Comparison of ENCODE assay signal across 8 cellular contexts in genomic region chr2:136765256-136765735, GRCh38. TPM values are rescaled to one million over a fixed set of nuclear protein-coding genes. Genes with fewer than 3 reads are reported as not detected.
DNase-seq lines count a peak whose midpoint lies in the region; ATAC-seq, FAIRE-seq and TF ChIP-seq lines count a peak whose summit lies in the region.

Gene THSD7B, plus strand, starts transcription at chr2:136765545. Its CDS starts 116,634 bp downstream, at chr2:136882179.

- POLR2A ChIA-PET in Caco-2 (lab: Charles Lee) (no interaction called here), OCI-LY7 (lab: Charles Lee) (no interaction called here)

- H3K36me3 Mint-ChIP-seq in Caco-2 (ENCODE audit: insufficient read depth, unreplicated experiment) = no peaks in the 10 kb centered on the region

- no peak within 1 kb of the TSS for H3K27ac Mint-ChIP-seq in Caco-2 (ENCODE audit: unreplicated experiment)

- H3K36me3 ChIP-seq in gastrocnemius medialis (no peaks in the 10 kb centered on the region), Caco-2 (ENCODE audit: control insufficient read depth, insufficient read depth, low read length) (no peaks in the 10 kb centered on the region), OCI-LY7 (ENCODE audit: insufficient read depth, low read length) (no peaks in the 10 kb centered on the region)

- in situ Hi-C loops in gastrocnemius medialis (cut with MboI; ENCODE audit: low sequenced_read_pairs in 4 of 4) = no loop called here

- H3K27me3 ChIP-seq in gastrocnemius medialis = peaks cover 15 to 36% (median 24%) of the 10 kb centered on the region in 3 donors
- no peaks in the 10 kb centered on the region for H3K27me3 ChIP-seq in Caco-2 (replicated peaks; ENCODE audit: control insufficient read depth, insufficient read depth, low read length)

- intact Hi-C loops in gastrocnemius medialis (cut with DNase I; ENCODE audit: low total_unique reads) (no loop called here), Caco-2 (cut with micrococcal nuclease; ENCODE audit: unreplicated experiment) (no loop called here), OCI-LY7 (cut with micrococcal nuclease; ENCODE audit: unreplicated experiment) (no loop called here)

- TF ChIP-seq POLR2A in GM12892 (IDR thresholded peaks at IDR 0.05; ENCODE audit: low read depth, low read length) (no peak), gastrocnemius medialis (IDR thresholded peaks at IDR 0.05) (no peak)

- H3K9me3 Mint-ChIP-seq in Caco-2 (ENCODE audit: unreplicated experiment) = peaks cover 19% of the 10 kb centered on the region

- no peak for FAIRE-seq in GM12892 (lab: Jason Lieb, UNC)

- H3K9me3 ChIP-seq in gastrocnemius medialis = no peaks in the 10 kb centered on the region
- no peaks in the 10 kb centered on the region; the same call in 1 of the 2 replicates for H3K9me3 ChIP-seq in Caco-2
- H3K9me3 ChIP-seq in OCI-LY7 (ENCODE audit: low read length) = no peaks in the 10 kb centered on the region

- H3K27ac ChIP-seq in gastrocnemius medialis (no peak within 1 kb of the TSS), OCI-LY7 (ENCODE audit: low read depth, low read length, poor library complexity, severe bottlenecking) (no peak within 1 kb of the TSS)

- CTCF ChIA-PET in Caco-2 (lab: Charles Lee) = no interaction called here
- CTCF ChIA-PET in OCI-LY7 (lab: Charles Lee; ENCODE audit: unreplicated experiment) = no interaction called here

- H2AFZ ChIP-seq in OCI-LY7 (ENCODE audit: low read length) = no peak within 1 kb of the TSS

- DNase-seq in GM12892 (ENCODE audit: insufficient read length) = peak; percentile 11
- DNase-seq in SK-N-DZ (ENCODE audit: low spot score) = peak; percentile 44
- peak; percentile 5 for DNase-seq in hepatic stellate cell (ENCODE audit: low spot score)
- DNase-seq in gastrocnemius medialis = no peak
- no peak for DNase-seq in Caco-2
- DNase-seq in OCI-LY7 (ENCODE audit: low spot score) = no peak

- H3K4me3 Mint-ChIP-seq in Caco-2 (ENCODE audit: unreplicated experiment) = no peak within 1 kb of the TSS

- ATAC-seq in gastrocnemius medialis (no peak), GM18907 (IDR thresholded peaks at IDR 0.05; ENCODE audit: unreplicated experiment) (no peak), HG03469 (IDR thresholded peaks at IDR 0.05; ENCODE audit: unreplicated experiment) (no peak)

- H3K27me3 Mint-ChIP-seq in Caco-2 (ENCODE audit: insufficient read depth, unreplicated experiment) = no peaks in the 10 kb centered on the region

- H3K4me1 ChIP-seq in gastrocnemius medialis = no peaks in the 10 kb centered on the region
- peaks cover 8% of the 10 kb centered on the region; the same call in 1 of the 2 replicates for H3K4me1 ChIP-seq in Caco-2
- H3K4me1 ChIP-seq in OCI-LY7 (ENCODE audit: insufficient read depth, low read length, poor library complexity, severe bottlenecking) = no peaks in the 10 kb centered on the region

- H3K4me2 ChIP-seq in OCI-LY7 (ENCODE audit: low read length) = no peak within 1 kb of the TSS

- BruUV-seq in Caco-2 (replicated peaks; lab: Mats Ljungman, UMichigan) = no TSS peak
- no TSS peak for BruUV-seq in OCI-LY7 (replicated peaks; lab: Mats Ljungman, UMichigan)

- H3K79me2 ChIP-seq in OCI-LY7 (ENCODE audit: insufficient read depth, low read depth, low read length) = no peaks in the 10 kb centered on the region

- no peaks in the 10 kb centered on the region for H3K4me1 Mint-ChIP-seq in Caco-2 (ENCODE audit: low read depth, unreplicated experiment)

- no peaks in the 10 kb centered on the region for H4K20me1 ChIP-seq in OCI-LY7 (ENCODE audit: insufficient read depth, low read length)

- TF ChIP-seq CTCF in gastrocnemius medialis (IDR thresholded peaks at IDR 0.05 in 4 of 5, conservative IDR thresholded peaks at IDR 0.05 in 1 of 5) (no peak), Caco-2 (IDR thresholded peaks at IDR 0.05; ENCODE audit: insufficient read depth in 1 of 2, low read depth in 1 of 2, low read length in 1 of 2, severe bottlenecking in 1 of 2, unreplicated experiment in 1 of 2) (no peak), OCI-LY7 (conservative IDR thresholded peaks at IDR 0.05; ENCODE audit: low read length) (no peak)

- no peaks in the 10 kb centered on the region for H3K9me2 ChIP-seq in OCI-LY7 (ENCODE audit: insufficient read depth, low read length)

- peak within 1 kb of the TSS; percentile 5 to 42 (median 38) for H3K4me3 ChIP-seq in gastrocnemius medialis
- H3K4me3 ChIP-seq in Caco-2 (ENCODE audit: low read depth, low read length) = no peak within 1 kb of the TSS
- no peak within 1 kb of the TSS for H3K4me3 ChIP-seq in OCI-LY7 (ENCODE audit: low read depth, low read length, poor library complexity, severe bottlenecking)

RNA-seq across cellular contexts. Expression of gene THSD7B, which starts in this region (rescaled TPM):
- polyA plus RNA-seq in GM12892 (2012; ENCODE audit: missing spikeins) = 0.06 TPM
- 4.8 and 5.5 TPM in 2 replicates for polyA plus RNA-seq in SK-N-DZ (2014; cell fraction: cytosol; rRNA removed)
- 4.1 and 4.5 TPM in 2 replicates for polyA plus RNA-seq in SK-N-DZ (2014; cell fraction: nucleus; rRNA removed)
- total RNA-seq in gastrocnemius medialis (not detected), Caco-2 (2022) (6.9 and 7.1 TPM in 2 replicates), OCI-LY7 (2022) (1.7 and 1.8 TPM in 2 replicates)
- total RNA-seq in OCI-LY7 (2014; rRNA removed; shearing (Covaris generic)) = 1.8 and 2.6 TPM in 2 replicates

Comparison
In these comparisons a context has a peak if more than half of its experiments do, and no peak if none do; other contexts are left out.
1. DNase-seq: peak in GM12892 (single experiment), SK-N-DZ (single experiment) and hepatic stellate cell (single experiment); none in gastrocnemius medialis (0 of 2), Caco-2 (0 of 2) and OCI-LY7 (single experiment).
2. H3K4me3 ChIP-seq: peak in gastrocnemius medialis (4 of 4); none in Caco-2 (single experiment) and OCI-LY7 (single experiment).